Comparison of ENCODE assay signal across 20 cellular contexts in the genomic region with DNA sequence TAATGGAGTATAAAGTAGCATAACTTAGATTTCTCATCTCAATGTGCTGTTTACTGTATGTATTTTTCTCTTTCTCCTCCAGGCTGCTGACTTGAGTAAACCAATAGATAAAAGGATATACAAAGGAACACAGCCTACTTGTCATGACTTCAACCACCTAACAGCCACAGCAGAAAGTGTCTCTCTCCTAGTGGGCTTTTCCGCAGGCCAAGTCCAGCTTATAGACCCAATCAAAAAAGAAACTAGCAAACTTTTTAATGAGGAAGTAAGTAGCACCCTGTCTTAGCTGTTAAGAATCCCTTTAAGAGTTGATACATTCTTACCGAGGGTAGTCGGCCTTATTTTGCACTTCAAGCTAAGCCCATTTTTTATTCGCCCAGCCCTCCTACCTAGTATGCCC.
"Had no signal": no experiment of that assay in that cellular context is flagged by ENCODE, and none has a peak within 500 bp of the region (broad histone marks: within the 10 kb centered on the region; RNA-seq: fewer than 3 reads in every experiment).

No MANE protein-coding gene starts in this region.

- H3K27ac ChIP-seq: body of pancreas, gastrocnemius medialis, heart left ventricle, right atrium auricular region had no signal

- H3K9me3 Mint-ChIP-seq: activated CD4-positive, alpha-beta T cell treated with anti-CD3 and anti-CD28 coated beads, Interleukin-2, amount 10 ng/mL, durations not matched to agents 7 days and 5 days; activated T-cell treated with anti-CD3 and anti-CD28 coated beads, Interleukin-2, amount 50 U/mL, for 72 hours; effector memory CD8-positive, alpha-beta T cell; stimulated activated naive CD8-positive, alpha-beta T cell treated with anti-CD3 and anti-CD28 coated beads, Interleukin-15, amount 100 ng/mL, for 72 hours; T-helper 2 cell treated with Interferon-gamma antibody and Interleukin-4, amounts not matched to agents 5 μg/mL and 100 μg/mL, for 36 hours had no signal

- H3K27ac Mint-ChIP-seq: activated naive CD8-positive, alpha-beta T cell; stimulated activated naive CD8-positive, alpha-beta T cell treated with anti-CD3 and anti-CD28 coated beads, Interleukin-15, amount 100 ng/mL, for 72 hours; T-helper 2 cell treated with Interferon-gamma antibody and Interleukin-4, amounts not matched to agents 5 μg/mL and 100 μg/mL, for 36 hours had no signal

- ATAC-seq: activated T-cell treated with anti-CD3 and anti-CD28 coated beads, Interleukin-2, amount 50 U/mL, for 72 hours; body of pancreas; effector memory CD8-positive, alpha-beta T cell; heart left ventricle; left colon; stimulated activated naive CD8-positive, alpha-beta T cell treated with anti-CD3 and anti-CD28 coated beads, Interleukin-15, amount 100 ng/mL, for 72 hours had no signal

- H3K4me3 Mint-ChIP-seq: activated CD4-positive, alpha-beta T cell treated with anti-CD3 and anti-CD28 coated beads, Interleukin-2, amount 10 ng/mL, durations not matched to agents 7 days and 5 days; activated naive CD8-positive, alpha-beta T cell; activated T-cell treated with anti-CD3 and anti-CD28 coated beads, Interleukin-2, amount 50 U/mL, for 72 hours; effector memory CD8-positive, alpha-beta T cell; stimulated activated naive CD8-positive, alpha-beta T cell treated with anti-CD3 and anti-CD28 coated beads, Interleukin-15, amount 100 ng/mL, for 72 hours; T-helper 2 cell treated with Interferon-gamma antibody and Interleukin-4, amounts not matched to agents 5 μg/mL and 100 μg/mL, for 36 hours had no signal

- DNase-seq: activated CD4-positive, alpha-beta T cell treated with anti-CD3 and anti-CD28 coated beads, Interleukin-2, amount 10 ng/mL, durations not matched to agents 7 days and 5 days; activated CD8-positive, alpha-beta memory T cell treated with anti-CD3 and anti-CD28 coated beads, Interleukin-2, amount 50 U/mL, for 48 hours; activated gamma-delta T cell treated with Interleukin-2 at 50 U/mL for 16 hours; activated T-cell treated with anti-CD3 and anti-CD28 coated beads, Interleukin-2, amount 50 U/mL, for 72 hours; amniotic stem cell; body of pancreas; effector memory CD8-positive, alpha-beta T cell; erythroblast; gastrocnemius medialis; heart left ventricle; left colon; posterior cingulate gyrus; small intestine; stimulated activated CD4-positive, alpha-beta T cell treated with anti-CD3 and anti-CD28 coated beads, Interleukin-4, amount 100 ng/mL, for 4 hours; stimulated activated CD8-positive, alpha-beta memory T cell treated with anti-CD3 and anti-CD28 coated beads, Interleukin-4, amount 100 ng/mL, for 48 hours; stimulated activated naive CD8-positive, alpha-beta T cell treated with anti-CD3 and anti-CD28 coated beads, Interleukin-15, amount 100 ng/mL, for 72 hours; thyroid gland had no signal

- H3K27me3 Mint-ChIP-seq: activated CD4-positive, alpha-beta T cell treated with anti-CD3 and anti-CD28 coated beads, Interleukin-2, amount 10 ng/mL, durations not matched to agents 7 days and 5 days; activated naive CD8-positive, alpha-beta T cell; effector memory CD8-positive, alpha-beta T cell; stimulated activated naive CD8-positive, alpha-beta T cell treated with anti-CD3 and anti-CD28 coated beads, Interleukin-15, amount 100 ng/mL, for 72 hours had no signal
